In the genomic region with DNA sequence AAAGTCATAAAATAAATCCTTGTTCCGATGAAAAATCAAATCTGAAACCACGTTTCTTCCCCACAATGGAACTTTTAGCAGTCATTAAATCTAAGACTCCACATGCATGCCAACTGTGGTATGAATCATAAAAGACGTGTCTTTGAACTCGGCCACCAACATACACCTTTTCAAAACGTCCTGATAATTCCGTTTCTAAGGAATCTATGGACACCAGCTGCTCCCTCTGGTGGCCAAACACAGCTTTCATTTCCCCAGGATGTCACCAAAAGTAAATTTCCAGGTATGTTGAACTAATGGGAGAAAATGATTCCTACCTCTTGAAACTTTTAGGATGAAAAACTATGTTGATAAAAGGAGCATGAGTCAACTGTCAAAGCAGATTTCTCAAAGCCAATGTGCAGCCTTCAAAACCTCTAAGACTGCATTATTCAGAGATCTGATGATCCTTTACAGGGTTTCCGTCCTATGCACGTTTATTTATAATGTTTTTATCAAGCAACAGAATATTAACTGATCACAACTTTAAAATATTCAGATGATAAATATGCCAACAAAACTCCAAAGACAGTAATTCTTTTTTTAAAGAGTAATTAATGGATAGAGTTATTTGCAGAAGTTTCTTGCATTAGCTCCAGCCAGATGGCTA, we compare ENCODE assay signal across 9 cellular contexts.
DNase-seq lines count a peak whose midpoint lies in the region; ATAC-seq and TF ChIP-seq lines count a peak whose summit lies in the region.
"Had no signal": no experiment of that assay in that cellular context is flagged by ENCODE, and none has a peak within 500 bp of the region (broad histone marks: within the 10 kb centered on the region; RNA-seq: fewer than 3 reads in every experiment).

No MANE protein-coding gene starts in this region.

- ATAC-seq in GM19395 (IDR thresholded peaks at IDR 0.05; ENCODE audit: unreplicated experiment) (no peak), GM21360 (IDR thresholded peaks at IDR 0.05; ENCODE audit: unreplicated experiment) (no peak), GM19328 (IDR thresholded peaks at IDR 0.05; ENCODE audit: unreplicated experiment) (no peak)

- H3K27ac Mint-ChIP-seq in activated naive CD4-positive, alpha-beta T cell treated with anti-CD3 and anti-CD28 coated beads, Interleukin-2, amount 10 ng/mL, durations not matched to agents 7 days and 5 days, result peak overlapping the region; percentile 60
- H3K27ac Mint-ChIP-seq in endothelial cell (ENCODE audit: unreplicated experiment) (no peak overlapping the region), neural progenitor cell (no peak overlapping the region)
- H3K27ac Mint-ChIP-seq: activated naive CD8-positive, alpha-beta T cell had no signal

- DNase-seq in activated naive CD4-positive, alpha-beta T cell treated with anti-CD3 and anti-CD28 coated beads, Interleukin-2, amount 10 ng/mL, durations not matched to agents 7 days and 5 days, result no peak
- DNase-seq in activated naive CD4-positive, alpha-beta T cell (lab: John Stamatoyannopoulos, UW), result no peak
- peak; percentile 5 for DNase-seq in NCI-H226
- peak; percentile 45 for DNase-seq in endothelial cell (ENCODE audit: low spot score)
- DNase-seq in neural progenitor cell (ENCODE audit: low spot score), result peak; percentile 55

- no peak overlapping the region for H3K4me2 ChIP-seq in neural progenitor cell

- H2AFZ ChIP-seq in neural progenitor cell (replicated peaks), result no peak overlapping the region

- H3K79me2 ChIP-seq in neural progenitor cell (ENCODE audit: low read depth), result no peaks in the 10 kb centered on the region

- no peaks in the 10 kb centered on the region for H4K20me1 ChIP-seq in neural progenitor cell (ENCODE audit: low read depth)

- H3F3A ChIP-seq in neural progenitor cell (ENCODE audit: low read depth), result peaks cover 5% of the 10 kb centered on the region

- no peaks in the 10 kb centered on the region for H3K4me1 ChIP-seq in neural progenitor cell

- H3K9ac ChIP-seq in neural progenitor cell, result no peak overlapping the region

- no peak overlapping the region for H3K4me3 Mint-ChIP-seq in activated naive CD4-positive, alpha-beta T cell treated with anti-CD3 and anti-CD28 coated beads, Interleukin-2, amount 10 ng/mL, durations not matched to agents 7 days and 5 days
- no peak overlapping the region for H3K4me3 Mint-ChIP-seq in endothelial cell (ENCODE audit: unreplicated experiment)
- H3K4me3 Mint-ChIP-seq in neural progenitor cell, result no peak overlapping the region
- H3K4me3 Mint-ChIP-seq: activated naive CD8-positive, alpha-beta T cell had no signal

- CTCF ChIA-PET in activated naive CD4-positive, alpha-beta T cell treated with anti-CD3 and anti-CD28 coated beads, Interleukin-2, amount 10 ng/mL, durations not matched to agents 7 days and 5 days (lab: Charles Lee), result no interaction called here

- TF ChIP-seq CTCF in endothelial cell (IDR thresholded peaks at IDR 0.05; ENCODE audit: unreplicated experiment) (peak; percentile 82), neural progenitor cell (IDR thresholded peaks at IDR 0.05) (peak; percentile 94)

- no peak overlapping the region for H3K4me3 ChIP-seq in neural progenitor cell

- H3K27me3 ChIP-seq in neural progenitor cell, result no peaks in the 10 kb centered on the region

- H3K36me3 Mint-ChIP-seq in activated naive CD4-positive, alpha-beta T cell treated with anti-CD3 and anti-CD28 coated beads, Interleukin-2, amount 10 ng/mL, durations not matched to agents 7 days and 5 days, result peaks cover 68% of the 10 kb centered on the region
- H3K36me3 Mint-ChIP-seq in endothelial cell (ENCODE audit: low read depth, unreplicated experiment) (peaks cover 9% of the 10 kb centered on the region), neural progenitor cell (peaks cover 42% of the 10 kb centered on the region)

- no peaks in the 10 kb centered on the region for H3K36me3 ChIP-seq in neural progenitor cell

- no peak overlapping the region for H3K27ac ChIP-seq in neural progenitor cell

- H3K9me3 Mint-ChIP-seq in activated naive CD4-positive, alpha-beta T cell treated with anti-CD3 and anti-CD28 coated beads, Interleukin-2, amount 10 ng/mL, durations not matched to agents 7 days and 5 days, result no peaks in the 10 kb centered on the region
- no peaks in the 10 kb centered on the region for H3K9me3 Mint-ChIP-seq in endothelial cell (ENCODE audit: unreplicated experiment)
- peaks cover 2% of the 10 kb centered on the region for H3K9me3 Mint-ChIP-seq in neural progenitor cell

- no peaks in the 10 kb centered on the region for H3K27me3 Mint-ChIP-seq in activated naive CD4-positive, alpha-beta T cell treated with anti-CD3 and anti-CD28 coated beads, Interleukin-2, amount 10 ng/mL, durations not matched to agents 7 days and 5 days
- no peaks in the 10 kb centered on the region for H3K27me3 Mint-ChIP-seq in endothelial cell (ENCODE audit: unreplicated experiment)
- no peaks in the 10 kb centered on the region for H3K27me3 Mint-ChIP-seq in neural progenitor cell (ENCODE audit: insufficient read depth, low read depth)
- H3K27me3 Mint-ChIP-seq: activated naive CD8-positive, alpha-beta T cell had no signal

- peaks cover 2% of the 10 kb centered on the region for H3K4me1 Mint-ChIP-seq in activated naive CD4-positive, alpha-beta T cell treated with anti-CD3 and anti-CD28 coated beads, Interleukin-2, amount 10 ng/mL, durations not matched to agents 7 days and 5 days
- H3K4me1 Mint-ChIP-seq in endothelial cell (ENCODE audit: unreplicated experiment) (no peaks in the 10 kb centered on the region), neural progenitor cell (no peaks in the 10 kb centered on the region)

- H3K9me3 ChIP-seq in neural progenitor cell (ENCODE audit: low read depth), result no peaks in the 10 kb centered on the region

Comparison
In these comparisons a context has a peak if more than half of its experiments do, and no peak if none do; other contexts are left out.
1. DNase-seq: peak in NCI-H226 (single experiment), endothelial cell (single experiment) and neural progenitor cell (single experiment); none in activated naive CD4-positive, alpha-beta T cell treated with anti-CD3 and anti-CD28 coated beads, Interleukin-2, amount 10 ng/mL, durations not matched to agents 7 days and 5 days (single experiment) and activated naive CD4-positive, alpha-beta T cell (0 of 4).